In genomic region chr13:30957258-30957943, GRCh38 we compare ENCODE assay signal across 21 cellular contexts. TPM values are rescaled to one million over a fixed set of nuclear protein-coding genes. Genes with fewer than 3 reads are reported as not detected.
DNase-seq lines count a peak whose midpoint lies in the region; ATAC-seq and TF ChIP-seq lines count a peak whose summit lies in the region.
"Had no signal": no experiment of that assay in that cellular context is flagged by ENCODE, and none has a peak within 500 bp of the region (broad histone marks: within the 10 kb centered on the region; RNA-seq: fewer than 3 reads in every experiment).

No MANE protein-coding gene starts in this region.

- 67 to 69% (median 69%) methylated on average over 5 of the region's 5 CpGs for WGBS in heart left ventricle, 4 donors

- H3K79me2 ChIP-seq in osteoblast (ENCODE audit: insufficient read depth, low read length), result no peaks in the 10 kb centered on the region

- H3K36me3 Mint-ChIP-seq in mesothelial cell of epicardium, result peaks cover 4% of the 10 kb centered on the region

- H3K27ac ChIP-seq in heart left ventricle (no peak overlapping the region), VCaP (peak overlapping the region; percentile 66), osteoblast (ENCODE audit: low read depth, low read length) (no peak overlapping the region)
- H3K27ac ChIP-seq: 22Rv1, A549, C4-2B had no signal

- DNase-seq in DMS53 (lab: John Stamatoyannopoulos, UW) (peak; percentile 20), DMS53 treated with DMSO at 0.1 percent for 48 hours (lab: John Stamatoyannopoulos, UW; ENCODE audit: unreplicated experiment) (no peak), heart left ventricle (no peak), cardiac septum (ENCODE audit: low spot score) (no peak), osteoblast (ENCODE audit: insufficient read length, low spot score, missing footprints) (peak; percentile 61), mesothelial cell of epicardium (ENCODE audit: low spot score in 2 of 2, unreplicated experiment in 2 of 2) (no peak)
- DNase-seq: AML-193; Caco-2; CD4-positive, alpha-beta T cell; DMS79; GDM1; HCEC 1CT had no signal

- no peak overlapping the region for H3K4me3 Mint-ChIP-seq in mesothelial cell of epicardium
- H3K4me3 Mint-ChIP-seq: CD4-positive, alpha-beta T cell; GM23338 had no signal

- H3K9me3 Mint-ChIP-seq in mesothelial cell of epicardium, result peaks cover 29% of the 10 kb centered on the region

- no peak overlapping the region for H2AFZ ChIP-seq in osteoblast (ENCODE audit: low read length)
- H2AFZ ChIP-seq: GM23338 had no signal

- no peak overlapping the region for H3K4me2 ChIP-seq in osteoblast (ENCODE audit: insufficient read depth, low read length)
- H3K4me2 ChIP-seq: A549, GM23338 had no signal

- peaks cover 0 to 20% (median 0%) of the 10 kb centered on the region in 12 donors for H3K9me3 ChIP-seq in heart left ventricle
- H3K9me3 ChIP-seq in osteoblast (ENCODE audit: low read depth, low read length), result no peaks in the 10 kb centered on the region

- no peak for TF ChIP-seq POLR2A in heart left ventricle (IDR thresholded peaks at IDR 0.05)

- H4K20me1 ChIP-seq in osteoblast (ENCODE audit: insufficient read depth, low read length), result no peaks in the 10 kb centered on the region

- H3K27me3 Mint-ChIP-seq in mesothelial cell of epicardium (ENCODE audit: low read depth), result no peaks in the 10 kb centered on the region

- intact Hi-C loops in heart left ventricle (cut with DNase I) (no loop called here), cardiac septum (cut with DNase I) (no loop called here)

- no peak for TF ChIP-seq CTCF in heart left ventricle (IDR thresholded peaks at IDR 0.05)
- TF ChIP-seq CTCF in VCaP (conservative IDR thresholded peaks at IDR 0.05), result no peak
- TF ChIP-seq CTCF in osteoblast (IDR thresholded peaks at IDR 0.05; ENCODE audit: extremely low read depth, low read depth, low read length), result no peak
- TF ChIP-seq CTCF in mesothelial cell of epicardium (IDR thresholded peaks at IDR 0.05; ENCODE audit: unreplicated experiment), result no peak

- no peak overlapping the region for H3K27ac Mint-ChIP-seq in mesothelial cell of epicardium
- H3K27ac Mint-ChIP-seq: CD4-positive, alpha-beta T cell; GM23338 had no signal

- H3K4me3 ChIP-seq in heart left ventricle (no peak overlapping the region), osteoblast (ENCODE audit: insufficient read depth, low read length) (no peak overlapping the region)
- H3K4me3 ChIP-seq: A549, GM23338 had no signal

- ATAC-seq in heart left ventricle (peak; percentile 47 to 83 (median 75)), GM19328 (IDR thresholded peaks at IDR 0.05; ENCODE audit: unreplicated experiment) (no peak)
- ATAC-seq: A549, GM23338 had no signal

- no peaks in the 10 kb centered on the region for H3K4me1 Mint-ChIP-seq in mesothelial cell of epicardium
- H3K4me1 Mint-ChIP-seq: GM23338 had no signal

- no peaks in the 10 kb centered on the region for H3K36me3 ChIP-seq in heart left ventricle
- H3K36me3 ChIP-seq in osteoblast (ENCODE audit: insufficient read depth, low read length), result no peaks in the 10 kb centered on the region

- H3K27me3 ChIP-seq in heart left ventricle, result no peaks in the 10 kb centered on the region
- H3K27me3 ChIP-seq in osteoblast (ENCODE audit: insufficient read depth, low read length), result peaks cover 48% of the 10 kb centered on the region

- peaks cover 0 to 9% (median 0%) of the 10 kb centered on the region in 12 donors for H3K4me1 ChIP-seq in heart left ventricle
- H3K4me1 ChIP-seq in osteoblast (ENCODE audit: insufficient read depth, low read length), result no peaks in the 10 kb centered on the region
- H3K4me1 ChIP-seq: A549, Caco-2 had no signal

RNA-seq across cellular contexts. Expression of gene TEX26, which starts 24.9 kb away (rescaled TPM):
- total RNA-seq in heart left ventricle, result not detected
- polyA plus RNA-seq in heart left ventricle, result not detected
- not detected for total RNA-seq in cardiac septum
- not detected in 2 replicates for total RNA-seq in osteoblast
- total RNA-seq in mesothelial cell of epicardium, result not detected in 3 replicates
- total RNA-seq: Caco-2; CD4-positive, alpha-beta T cell; Daoy; GM23338; HT-29 had no signal
- polyA plus RNA-seq: A549, BJ, GM23338 had no signal

RNA-seq across cellular contexts. Expression of gene MEDAG, which starts 51.3 kb away (rescaled TPM):
- total RNA-seq in heart left ventricle (10 to 100 TPM in 3 of 9 donors, 1 to 10 TPM in 6; 4.2 to 41.9 (median 8.0) TPM), cardiac septum (11.7 TPM), osteoblast (46.7 and 96.1 TPM in 2 replicates), mesothelial cell of epicardium (7.5 to 7.9 TPM (median 7.7 TPM) in 3 replicates)
- polyA plus RNA-seq in heart left ventricle, result 10 to 100 TPM in 1 of 2 donors, 1 to 10 TPM in 1; 3.8 to 11.1 TPM
- total RNA-seq: Caco-2; CD4-positive, alpha-beta T cell; HT-29 had no signal

Comparison
In these comparisons a context has a peak if more than half of its experiments do, and no peak if none do; other contexts are left out.
1. DNase-seq: peak in DMS53 (single experiment) and osteoblast (single experiment); none in DMS53 treated with DMSO at 0.1 percent for 48 hours (single experiment), heart left ventricle (0 of 5), cardiac septum (single experiment) and mesothelial cell of epicardium (0 of 2).